In genomic region chr5:87116821-87117512, GRCh38 we compare ENCODE assay signal across 1 cellular context.
TF ChIP-seq lines count a peak whose summit lies in the region.

No MANE protein-coding gene starts in this region.

TF ChIP-seq in GM12878, 131 proteins besides CTCF, POLR2A, EP300 and RAD21 (continued from another document and continues in another):
- TF ChIP-seq, protein P1, sequence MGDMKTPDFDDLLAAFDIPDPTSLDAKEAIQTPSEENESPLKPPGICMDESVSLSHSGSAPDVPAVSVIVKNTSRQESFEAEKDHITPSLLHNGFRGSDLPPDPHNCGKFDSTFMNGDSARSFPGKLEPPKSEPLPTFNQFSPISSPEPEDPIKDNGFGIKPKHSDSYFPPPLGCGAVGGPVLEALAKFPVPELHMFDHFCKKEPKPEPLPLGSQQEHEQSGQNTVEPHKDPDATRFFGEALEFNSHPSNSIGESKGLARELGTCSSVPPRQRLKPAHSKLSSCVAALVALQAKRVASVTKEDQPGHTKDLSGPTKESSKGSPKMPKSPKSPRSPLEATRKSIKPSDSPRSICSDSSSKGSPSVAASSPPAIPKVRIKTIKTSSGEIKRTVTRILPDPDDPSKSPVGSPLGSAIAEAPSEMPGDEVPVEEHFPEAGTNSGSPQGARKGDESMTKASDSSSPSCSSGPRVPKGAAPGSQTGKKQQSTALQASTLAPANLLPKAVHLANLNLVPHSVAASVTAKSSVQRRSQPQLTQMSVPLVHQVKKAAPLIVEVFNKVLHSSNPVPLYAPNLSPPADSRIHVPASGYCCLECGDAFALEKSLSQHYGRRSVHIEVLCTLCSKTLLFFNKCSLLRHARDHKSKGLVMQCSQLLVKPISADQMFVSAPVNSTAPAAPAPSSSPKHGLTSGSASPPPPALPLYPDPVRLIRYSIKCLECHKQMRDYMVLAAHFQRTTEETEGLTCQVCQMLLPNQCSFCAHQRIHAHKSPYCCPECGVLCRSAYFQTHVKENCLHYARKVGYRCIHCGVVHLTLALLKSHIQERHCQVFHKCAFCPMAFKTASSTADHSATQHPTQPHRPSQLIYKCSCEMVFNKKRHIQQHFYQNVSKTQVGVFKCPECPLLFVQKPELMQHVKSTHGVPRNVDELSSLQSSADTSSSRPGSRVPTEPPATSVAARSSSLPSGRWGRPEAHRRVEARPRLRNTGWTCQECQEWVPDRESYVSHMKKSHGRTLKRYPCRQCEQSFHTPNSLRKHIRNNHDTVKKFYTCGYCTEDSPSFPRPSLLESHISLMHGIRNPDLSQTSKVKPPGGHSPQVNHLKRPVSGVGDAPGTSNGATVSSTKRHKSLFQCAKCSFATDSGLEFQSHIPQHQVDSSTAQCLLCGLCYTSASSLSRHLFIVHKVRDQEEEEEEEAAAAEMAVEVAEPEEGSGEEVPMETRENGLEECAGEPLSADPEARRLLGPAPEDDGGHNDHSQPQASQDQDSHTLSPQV (IDR thresholded peaks at IDR 0.05), result no peak
- TF ChIP-seq EED (IDR thresholded peaks at IDR 0.05; ENCODE audit: low read depth), result peak; percentile 84
- peak; percentile 80; the same call in 1 of the 2 replicates for TF ChIP-seq FOXM1 (IDR thresholded peaks at IDR 0.05; ENCODE audit: low read depth, low read length)
- TF ChIP-seq GATAD2B (conservative IDR thresholded peaks at IDR 0.05; ENCODE audit: low read depth), result no peak
- no peak for TF ChIP-seq RB1 (IDR thresholded peaks at IDR 0.05; ENCODE audit: borderline replicate concordance)
- peak; percentile 63 for TF ChIP-seq SPI1 (IDR thresholded peaks at IDR 0.05; ENCODE audit: borderline replicate concordance, insufficient read depth, low read depth, low read length)
- TF ChIP-seq STAT3 (IDR thresholded peaks at IDR 0.05; ENCODE audit: low read depth, low read length), result no peak
- TF ChIP-seq ZNF24 (IDR thresholded peaks at IDR 0.05), result peak; percentile 19; the same call in 1 of the 2 replicates
- TF ChIP-seq MTA2 (IDR thresholded peaks at IDR 0.05; ENCODE audit: low read depth), result peak; percentile 56; the same call in 1 of the 2 replicates
- no peak for TF ChIP-seq NR2C1 (IDR thresholded peaks at IDR 0.05)
- no peak for TF ChIP-seq POLR2AphosphoS5 (IDR thresholded peaks at IDR 0.05; ENCODE audit: low read length)
- no peak for TF ChIP-seq SP1 (IDR thresholded peaks at IDR 0.05; ENCODE audit: low read depth, low read length)
- TF ChIP-seq CBFB (IDR thresholded peaks at IDR 0.05; ENCODE audit: low read depth), result 0 out of 2 replicates have a peak, but pooled peaks have one; percentile 66
- no peak for TF ChIP-seq KLF5 (IDR thresholded peaks at IDR 0.05; ENCODE audit: partially characterized antibody)
- peak; percentile 65 to 73; a peak in 3 of 4 replicates for TF ChIP-seq IKZF2 (IDR thresholded peaks at IDR 0.05)
- TF ChIP-seq, protein P2, sequence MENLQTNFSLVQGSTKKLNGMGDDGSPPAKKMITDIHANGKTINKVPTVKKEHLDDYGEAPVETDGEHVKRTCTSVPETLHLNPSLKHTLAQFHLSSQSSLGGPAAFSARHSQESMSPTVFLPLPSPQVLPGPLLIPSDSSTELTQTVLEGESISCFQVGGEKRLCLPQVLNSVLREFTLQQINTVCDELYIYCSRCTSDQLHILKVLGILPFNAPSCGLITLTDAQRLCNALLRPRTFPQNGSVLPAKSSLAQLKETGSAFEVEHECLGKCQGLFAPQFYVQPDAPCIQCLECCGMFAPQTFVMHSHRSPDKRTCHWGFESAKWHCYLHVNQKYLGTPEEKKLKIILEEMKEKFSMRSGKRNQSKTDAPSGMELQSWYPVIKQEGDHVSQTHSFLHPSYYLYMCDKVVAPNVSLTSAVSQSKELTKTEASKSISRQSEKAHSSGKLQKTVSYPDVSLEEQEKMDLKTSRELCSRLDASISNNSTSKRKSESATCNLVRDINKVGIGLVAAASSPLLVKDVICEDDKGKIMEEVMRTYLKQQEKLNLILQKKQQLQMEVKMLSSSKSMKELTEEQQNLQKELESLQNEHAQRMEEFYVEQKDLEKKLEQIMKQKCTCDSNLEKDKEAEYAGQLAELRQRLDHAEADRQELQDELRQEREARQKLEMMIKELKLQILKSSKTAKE (IDR thresholded peaks at IDR 0.05; ENCODE audit: low read depth, poor library complexity, severe bottlenecking), result no peak
- no peak for TF ChIP-seq YBX1 (IDR thresholded peaks at IDR 0.05)
- TF ChIP-seq ZNF274 (IDR thresholded peaks at IDR 0.05; ENCODE audit: insufficient read depth, insufficient read length), result no peak
- no peak for TF ChIP-seq ZSCAN29 (IDR thresholded peaks at IDR 0.05)
- 0 out of 2 replicates have a peak, but pooled peaks have one; percentile 27 for TF ChIP-seq DPF2 (IDR thresholded peaks at IDR 0.05)
- peak; percentile 91 for TF ChIP-seq RUNX3 (IDR thresholded peaks at IDR 0.05; ENCODE audit: low read length)
- no peak for TF ChIP-seq RBBP5 (conservative IDR thresholded peaks at IDR 0.05)
- no peak for TF ChIP-seq CHD4 (IDR thresholded peaks at IDR 0.05)
- TF ChIP-seq RFX5 (IDR thresholded peaks at IDR 0.05; ENCODE audit: low read depth, low read length), result no peak
- peak; percentile 51; the same call in 1 of the 2 replicates for TF ChIP-seq IKZF1 (conservative IDR thresholded peaks at IDR 0.05)
- peak; percentile 66 for TF ChIP-seq ATF7 (IDR thresholded peaks at IDR 0.05; ENCODE audit: low read depth)
- TF ChIP-seq, protein P3, sequence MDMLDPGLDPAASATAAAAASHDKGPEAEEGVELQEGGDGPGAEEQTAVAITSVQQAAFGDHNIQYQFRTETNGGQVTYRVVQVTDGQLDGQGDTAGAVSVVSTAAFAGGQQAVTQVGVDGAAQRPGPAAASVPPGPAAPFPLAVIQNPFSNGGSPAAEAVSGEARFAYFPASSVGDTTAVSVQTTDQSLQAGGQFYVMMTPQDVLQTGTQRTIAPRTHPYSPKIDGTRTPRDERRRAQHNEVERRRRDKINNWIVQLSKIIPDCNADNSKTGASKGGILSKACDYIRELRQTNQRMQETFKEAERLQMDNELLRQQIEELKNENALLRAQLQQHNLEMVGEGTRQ (IDR thresholded peaks at IDR 0.05; ENCODE audit: borderline replicate concordance, low read depth, low read length), result no peak
- no peak for TF ChIP-seq PAX8 (IDR thresholded peaks at IDR 0.05)
- no peak for TF ChIP-seq SREBF1 (IDR thresholded peaks at IDR 0.05; ENCODE audit: low read length)
- TF ChIP-seq ZNF384 (IDR thresholded peaks at IDR 0.05; ENCODE audit: borderline replicate concordance, low read depth, low read length), result peak; percentile 69
- no peak for TF ChIP-seq ESRRA (IDR thresholded peaks at IDR 0.05; ENCODE audit: low read length)
- no peak for TF ChIP-seq SMAD5 (IDR thresholded peaks at IDR 0.05; ENCODE audit: low read depth)
- TF ChIP-seq WRNIP1 (IDR thresholded peaks at IDR 0.05; ENCODE audit: borderline replicate concordance, low read depth, low read length), result no peak
- TF ChIP-seq, protein P4, sequence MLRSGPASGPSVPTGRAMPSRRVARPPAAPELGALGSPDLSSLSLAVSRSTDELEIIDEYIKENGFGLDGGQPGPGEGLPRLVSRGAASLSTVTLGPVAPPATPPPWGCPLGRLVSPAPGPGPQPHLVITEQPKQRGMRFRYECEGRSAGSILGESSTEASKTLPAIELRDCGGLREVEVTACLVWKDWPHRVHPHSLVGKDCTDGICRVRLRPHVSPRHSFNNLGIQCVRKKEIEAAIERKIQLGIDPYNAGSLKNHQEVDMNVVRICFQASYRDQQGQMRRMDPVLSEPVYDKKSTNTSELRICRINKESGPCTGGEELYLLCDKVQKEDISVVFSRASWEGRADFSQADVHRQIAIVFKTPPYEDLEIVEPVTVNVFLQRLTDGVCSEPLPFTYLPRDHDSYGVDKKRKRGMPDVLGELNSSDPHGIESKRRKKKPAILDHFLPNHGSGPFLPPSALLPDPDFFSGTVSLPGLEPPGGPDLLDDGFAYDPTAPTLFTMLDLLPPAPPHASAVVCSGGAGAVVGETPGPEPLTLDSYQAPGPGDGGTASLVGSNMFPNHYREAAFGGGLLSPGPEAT (IDR thresholded peaks at IDR 0.05; ENCODE audit: low read depth), result peak; percentile 30; the same call in 1 of the 2 replicates
- no peak for TF ChIP-seq ZNF207 (IDR thresholded peaks at IDR 0.05; ENCODE audit: borderline replicate concordance)
- TF ChIP-seq EZH2 (IDR thresholded peaks at IDR 0.05; ENCODE audit: borderline replicate concordance, control insufficient read depth, low read depth, low read length), result 0 out of 2 replicates have a peak, but pooled peaks have one; percentile 64
- no peak for TF ChIP-seq SUZ12 (IDR thresholded peaks at IDR 0.05; ENCODE audit: unreplicated experiment)
- TF ChIP-seq JUNB (IDR thresholded peaks at IDR 0.05), result peak; percentile 76
- no peak for TF ChIP-seq ASH2L (IDR thresholded peaks at IDR 0.05; ENCODE audit: borderline replicate concordance, low read depth)
- no peak for TF ChIP-seq ZNF217 (IDR thresholded peaks at IDR 0.05)
- TF ChIP-seq, protein P5, sequence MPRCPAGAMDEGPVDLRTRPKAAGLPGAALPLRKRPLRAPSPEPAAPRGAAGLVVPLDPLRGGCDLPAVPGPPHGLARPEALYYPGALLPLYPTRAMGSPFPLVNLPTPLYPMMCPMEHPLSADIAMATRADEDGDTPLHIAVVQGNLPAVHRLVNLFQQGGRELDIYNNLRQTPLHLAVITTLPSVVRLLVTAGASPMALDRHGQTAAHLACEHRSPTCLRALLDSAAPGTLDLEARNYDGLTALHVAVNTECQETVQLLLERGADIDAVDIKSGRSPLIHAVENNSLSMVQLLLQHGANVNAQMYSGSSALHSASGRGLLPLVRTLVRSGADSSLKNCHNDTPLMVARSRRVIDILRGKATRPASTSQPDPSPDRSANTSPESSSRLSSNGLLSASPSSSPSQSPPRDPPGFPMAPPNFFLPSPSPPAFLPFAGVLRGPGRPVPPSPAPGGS (IDR thresholded peaks at IDR 0.05; ENCODE audit: borderline replicate concordance, insufficient read depth, low read depth, low read length, poor library complexity, severe bottlenecking), result peak; percentile 79
- TF ChIP-seq ZZZ3 (IDR thresholded peaks at IDR 0.05; ENCODE audit: control insufficient read depth, insufficient read length, low read depth), result no peak
- TF ChIP-seq MYC (IDR thresholded peaks at IDR 0.05; ENCODE audit: insufficient read depth, insufficient read length, insufficient replicate concordance, low read length, severe bottlenecking), result no peak
- TF ChIP-seq, protein P6, sequence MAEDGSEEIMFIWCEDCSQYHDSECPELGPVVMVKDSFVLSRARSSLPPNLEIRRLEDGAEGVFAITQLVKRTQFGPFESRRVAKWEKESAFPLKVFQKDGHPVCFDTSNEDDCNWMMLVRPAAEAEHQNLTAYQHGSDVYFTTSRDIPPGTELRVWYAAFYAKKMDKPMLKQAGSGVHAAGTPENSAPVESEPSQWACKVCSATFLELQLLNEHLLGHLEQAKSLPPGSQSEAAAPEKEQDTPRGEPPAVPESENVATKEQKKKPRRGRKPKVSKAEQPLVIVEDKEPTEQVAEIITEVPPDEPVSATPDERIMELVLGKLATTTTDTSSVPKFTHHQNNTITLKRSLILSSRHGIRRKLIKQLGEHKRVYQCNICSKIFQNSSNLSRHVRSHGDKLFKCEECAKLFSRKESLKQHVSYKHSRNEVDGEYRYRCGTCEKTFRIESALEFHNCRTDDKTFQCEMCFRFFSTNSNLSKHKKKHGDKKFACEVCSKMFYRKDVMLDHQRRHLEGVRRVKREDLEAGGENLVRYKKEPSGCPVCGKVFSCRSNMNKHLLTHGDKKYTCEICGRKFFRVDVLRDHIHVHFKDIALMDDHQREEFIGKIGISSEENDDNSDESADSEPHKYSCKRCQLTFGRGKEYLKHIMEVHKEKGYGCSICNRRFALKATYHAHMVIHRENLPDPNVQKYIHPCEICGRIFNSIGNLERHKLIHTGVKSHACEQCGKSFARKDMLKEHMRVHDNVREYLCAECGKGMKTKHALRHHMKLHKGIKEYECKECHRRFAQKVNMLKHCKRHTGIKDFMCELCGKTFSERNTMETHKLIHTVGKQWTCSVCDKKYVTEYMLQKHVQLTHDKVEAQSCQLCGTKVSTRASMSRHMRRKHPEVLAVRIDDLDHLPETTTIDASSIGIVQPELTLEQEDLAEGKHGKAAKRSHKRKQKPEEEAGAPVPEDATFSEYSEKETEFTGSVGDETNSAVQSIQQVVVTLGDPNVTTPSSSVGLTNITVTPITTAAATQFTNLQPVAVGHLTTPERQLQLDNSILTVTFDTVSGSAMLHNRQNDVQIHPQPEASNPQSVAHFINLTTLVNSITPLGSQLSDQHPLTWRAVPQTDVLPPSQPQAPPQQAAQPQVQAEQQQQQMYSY (CRISPR knock-in tag; IDR thresholded peaks at IDR 0.05), result no peak
- no peak for TF ChIP-seq ZBTB11 (CRISPR knock-in tag; IDR thresholded peaks at IDR 0.05)
- TF ChIP-seq, protein P7, sequence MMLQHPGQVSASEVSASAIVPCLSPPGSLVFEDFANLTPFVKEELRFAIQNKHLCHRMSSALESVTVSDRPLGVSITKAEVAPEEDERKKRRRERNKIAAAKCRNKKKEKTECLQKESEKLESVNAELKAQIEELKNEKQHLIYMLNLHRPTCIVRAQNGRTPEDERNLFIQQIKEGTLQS (IDR thresholded peaks at IDR 0.05; ENCODE audit: borderline replicate concordance, extremely low read depth, low read depth, low read length), result no peak
- no peak for TF ChIP-seq IRF3 (IDR thresholded peaks at IDR 0.05)
